8 cellular contexts compared by ENCODE assay signal in the genomic region with DNA sequence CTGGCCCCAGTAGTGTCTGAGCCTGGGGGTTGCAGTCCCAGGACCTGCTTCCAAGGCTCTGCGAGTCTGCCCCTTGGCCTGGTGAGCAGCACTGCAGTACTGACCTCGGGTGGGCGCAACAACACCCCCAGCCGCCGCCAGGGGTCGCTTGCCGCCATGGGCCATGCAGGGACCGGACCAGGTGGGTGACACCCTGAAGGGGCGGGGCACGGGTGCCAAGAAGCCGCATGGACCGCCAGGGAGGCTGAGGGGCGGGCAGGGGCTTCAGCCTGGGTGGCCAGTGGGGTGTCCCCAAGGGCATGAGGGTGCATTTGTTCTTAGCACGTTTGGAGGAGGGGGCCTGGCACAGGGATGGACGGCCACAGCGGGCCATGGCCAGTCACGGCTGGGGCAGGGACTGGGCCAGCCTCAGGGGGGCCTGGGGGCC. TPM values are rescaled to one million over a fixed set of nuclear protein-coding genes. Genes with fewer than 3 reads are reported as not detected.
A peak's percentile ranks its signal among the peaks of the same experiment; 100 is the strongest.
DNase-seq lines count a peak whose midpoint lies in the region; ATAC-seq, FAIRE-seq and TF ChIP-seq lines count a peak whose summit lies in the region.

No MANE protein-coding gene starts in this region.

- H3K27me3 ChIP-seq in MG63 (no peaks in the 10 kb centered on the region), astrocyte (ENCODE audit: insufficient read depth, low read length) (no peaks in the 10 kb centered on the region)

- FAIRE-seq in astrocyte (lab: Jason Lieb, UNC), result no peak

- peak; percentile 58 for TF ChIP-seq CTCF in astrocyte (IDR thresholded peaks at IDR 0.05; ENCODE audit: insufficient read depth, low read depth, low read length)

- no peak overlapping the region for H3K9ac ChIP-seq in astrocyte (ENCODE audit: low read length)

- no peaks in the 10 kb centered on the region for H3K79me2 ChIP-seq in astrocyte (ENCODE audit: insufficient read depth, low read length)

- H3K4me3 ChIP-seq in MG63, result no peak overlapping the region
- no peak overlapping the region for H3K4me3 ChIP-seq in astrocyte (ENCODE audit: insufficient read depth, low read depth, low read length)

- H3K27me3 Mint-ChIP-seq in astrocyte (ENCODE audit: low read depth, unreplicated experiment), result no peaks in the 10 kb centered on the region

- H3K27ac ChIP-seq in astrocyte (ENCODE audit: low read depth, low read length), result no peak overlapping the region

- no peaks in the 10 kb centered on the region for H3K4me1 ChIP-seq in astrocyte (ENCODE audit: insufficient read depth, low read length)

- no peak overlapping the region for H3K4me3 Mint-ChIP-seq in astrocyte (ENCODE audit: unreplicated experiment)

- H3K4me1 Mint-ChIP-seq in astrocyte (ENCODE audit: low read depth, unreplicated experiment), result no peaks in the 10 kb centered on the region

- H4K20me1 ChIP-seq in astrocyte (ENCODE audit: insufficient read depth, low read length), result peaks cover 5% of the 10 kb centered on the region

- peaks cover 9% of the 10 kb centered on the region for H3K36me3 Mint-ChIP-seq in astrocyte (ENCODE audit: low read depth, unreplicated experiment)

- H3K9me3 ChIP-seq in MG63 (no peaks in the 10 kb centered on the region), astrocyte (ENCODE audit: insufficient read depth, low read depth, low read length) (no peaks in the 10 kb centered on the region)

- no peak overlapping the region for H2AFZ ChIP-seq in astrocyte (ENCODE audit: low read depth, low read length)

- no peak overlapping the region for H3K4me2 ChIP-seq in astrocyte (ENCODE audit: low read length)

- no peaks in the 10 kb centered on the region for H3K9me3 Mint-ChIP-seq in astrocyte (ENCODE audit: unreplicated experiment)

- no peak for ATAC-seq in GM18861 (IDR thresholded peaks at IDR 0.05; ENCODE audit: unreplicated experiment)

- no peak overlapping the region for H3K27ac Mint-ChIP-seq in astrocyte (ENCODE audit: unreplicated experiment)

- H3K36me3 ChIP-seq in MG63 (peaks cover 7% of the 10 kb centered on the region), astrocyte (ENCODE audit: insufficient read depth, low read length) (no peaks in the 10 kb centered on the region)

- DNase-seq in NCI-H748 (lab: John Stamatoyannopoulos, UW; ENCODE audit: unreplicated experiment) (peak; percentile 44), NCI-H748 treated with DMSO at 0.1 percent for 48 hours (lab: John Stamatoyannopoulos, UW) (no peak), MG63 (peak; percentile 52), T-helper 9 cell (peak; percentile 68), astrocyte (ENCODE audit: low read depth) (peak; percentile 19), iPS-NIHi11 (ENCODE audit: low spot score) (peak; percentile 92)
- peak; percentile 66 to 78 for DNase-seq in stimulated activated CD4-positive, alpha-beta T cell treated with anti-CD3 and anti-CD28 coated beads, Interleukin-1b, Interleukin-23, amount 100 ng/mL, for 4 hours (ENCODE audit: low read depth in 2 of 2)

RNA-seq across cellular contexts. Expression of gene TACC3, which starts 25.0 kb away (rescaled TPM):
- 67.1 and 72.9 TPM in 2 replicates for total RNA-seq in MG63 (2014; rRNA removed; shearing (Covaris generic); ENCODE audit: low replicate concordance)
- total RNA-seq in astrocyte, result 10.2 and 15.0 TPM in 2 replicates

RNA-seq across cellular contexts. Expression of gene TMEM129, which starts 25.2 kb away (rescaled TPM):
- 11.2 and 15.7 TPM in 2 replicates for total RNA-seq in MG63 (2014; rRNA removed; shearing (Covaris generic); ENCODE audit: low replicate concordance)
- 26.8 and 29.3 TPM in 2 replicates for total RNA-seq in astrocyte

RNA-seq across cellular contexts. Expression of gene SLBP, which starts 34.2 kb away (rescaled TPM):
- total RNA-seq in MG63 (2014; rRNA removed; shearing (Covaris generic); ENCODE audit: low replicate concordance), result 72.1 and 99.1 TPM in 2 replicates
- total RNA-seq in astrocyte, result 44.5 and 45.1 TPM in 2 replicates

RNA-seq across cellular contexts. Expression of gene FGFR3, which starts 46.8 kb away (rescaled TPM):
- total RNA-seq in MG63 (2014; rRNA removed; shearing (Covaris generic); ENCODE audit: low replicate concordance), result 0.07 and 8.9 TPM in 2 replicates
- 3.6 and 3.9 TPM in 2 replicates for total RNA-seq in astrocyte
